9 cellular contexts compared by ENCODE assay signal in the genomic region with DNA sequence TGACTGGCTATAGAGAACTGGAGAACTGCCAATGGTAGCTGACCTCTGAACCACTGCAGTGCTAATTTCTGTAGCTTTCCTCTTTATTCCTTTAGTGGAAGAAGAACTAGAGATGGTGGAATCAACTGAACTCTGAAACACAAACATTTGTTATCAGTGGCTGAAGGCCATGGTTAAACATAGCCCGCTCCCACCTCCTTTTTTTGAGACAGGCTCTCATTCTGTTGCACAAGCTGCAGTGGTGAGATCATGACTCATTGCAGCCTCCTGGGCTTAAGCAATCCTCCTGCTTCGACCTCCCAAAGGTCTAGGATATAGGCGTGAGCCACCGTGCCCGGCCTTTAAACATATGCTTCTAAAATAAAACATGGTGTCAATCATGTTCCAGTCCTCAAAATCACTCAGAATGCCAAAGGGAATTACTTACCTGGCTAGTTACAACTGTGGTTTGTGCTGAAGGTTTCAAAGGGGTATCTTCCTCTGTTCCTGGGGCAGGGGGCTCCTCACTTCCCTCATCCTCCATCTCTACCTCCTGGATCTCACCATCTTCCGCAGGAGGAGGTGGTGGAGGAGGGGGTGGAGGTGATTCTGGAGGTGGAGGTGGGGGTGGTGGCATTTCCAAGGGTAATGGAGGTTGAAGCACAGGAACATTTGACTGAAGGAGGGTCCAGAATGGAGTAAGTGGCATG. TPM values are rescaled to one million over a fixed set of nuclear protein-coding genes. Genes with fewer than 3 reads are reported as not detected.
DNase-seq lines count a peak whose midpoint lies in the region; ATAC-seq, FAIRE-seq and TF ChIP-seq lines count a peak whose summit lies in the region.
"Had no signal": no experiment of that assay in that cellular context is flagged by ENCODE, and none has a peak within 500 bp of the region (broad histone marks: within the 10 kb centered on the region; RNA-seq: fewer than 3 reads in every experiment).

No MANE protein-coding gene starts in this region.

- peaks cover 44% of the 10 kb centered on the region for H3K36me3 Mint-ChIP-seq in mesothelial cell of epicardium

- no peak overlapping the region for H3K4me3 Mint-ChIP-seq in mesothelial cell of epicardium

- no peak overlapping the region for H3K4me3 ChIP-seq in AG10803 (ENCODE audit: low read length)
- no peak overlapping the region for H3K4me3 ChIP-seq in MG63
- H3K4me3 ChIP-seq in cardiac fibroblast (replicated peaks in 1 of 2; ENCODE audit: low read depth in 2 of 2, low read length in 2 of 2) = no peak overlapping the region
- H3K4me3 ChIP-seq in kidney (ENCODE audit: low read length in 2 of 2) = no peak overlapping the region

- H3K4me1 Mint-ChIP-seq in mesothelial cell of epicardium = no peaks in the 10 kb centered on the region

- FAIRE-seq in kidney (lab: Jason Lieb, UNC) = no peak

- H3K9me3 ChIP-seq in MG63 = no peaks in the 10 kb centered on the region
- H3K9me3 ChIP-seq in kidney (ENCODE audit: control insufficient read depth in 1 of 2, low read length in 2 of 2) = no peaks in the 10 kb centered on the region

- no peaks in the 10 kb centered on the region for H3K4me1 ChIP-seq in kidney (ENCODE audit: control insufficient read depth in 1 of 2, insufficient read depth in 1 of 2, low read depth in 1 of 2, low read length in 2 of 2)

- H3K36me3 ChIP-seq in MG63 = peaks cover 93% of the 10 kb centered on the region
- peaks cover 41% of the 10 kb centered on the region in 2 donors for H3K36me3 ChIP-seq in kidney (ENCODE audit: control insufficient read depth in 1 of 2, insufficient read depth in 2 of 2, low read length in 2 of 2)

- H3K9me3 Mint-ChIP-seq in mesothelial cell of epicardium = no peaks in the 10 kb centered on the region

- TF ChIP-seq CTCF in AG10803 (conservative IDR thresholded peaks at IDR 0.05; ENCODE audit: low read length) (no peak), cardiac fibroblast (IDR thresholded peaks at IDR 0.05; ENCODE audit: low read depth, low read length) (no peak), mesothelial cell of epicardium (IDR thresholded peaks at IDR 0.05; ENCODE audit: unreplicated experiment) (no peak), kidney (IDR thresholded peaks at IDR 0.05; ENCODE audit: borderline replicate concordance, extremely low read depth, insufficient read depth) (no peak)

- intact Hi-C loops in kidney (cut with DNase I) = no loop called here

- H3K27ac Mint-ChIP-seq in mesothelial cell of epicardium = peak overlapping the region; percentile 44

- H3K27me3 Mint-ChIP-seq in mesothelial cell of epicardium (ENCODE audit: low read depth) = no peaks in the 10 kb centered on the region

- no peaks in the 10 kb centered on the region for H3K27me3 ChIP-seq in MG63

- H3K27ac ChIP-seq in kidney (ENCODE audit: low read depth in 2 of 2, low read length in 2 of 2) = no peak overlapping the region

- DNase-seq in AG10803 (ENCODE audit: low read depth) (peak; percentile 42), MG63 (peak; percentile 32), cardiac fibroblast (ENCODE audit: low read depth in 2 of 2) (peak; percentile 79 to 86), mesothelial cell of epicardium (ENCODE audit: low spot score in 2 of 2, unreplicated experiment in 2 of 2) (no peak), activated gamma-delta T cell treated with Interleukin-2 at 50 U/mL for 16 hours (no peak), KG1 (lab: John Stamatoyannopoulos, UW) (no peak), kidney (no peak)
- DNase-seq: SW 1271 had no signal

- no peak overlapping the region for H3K9ac ChIP-seq in kidney (ENCODE audit: low read length in 2 of 2)

- no peak for ATAC-seq in HG03108 (IDR thresholded peaks at IDR 0.05; ENCODE audit: unreplicated experiment)

RNA-seq across cellular contexts. Expression of a gene that starts 9.0 kb away (rescaled TPM):
- not detected in 2 replicates for total RNA-seq in MG63 (2014; rRNA removed; shearing (Covaris generic); ENCODE audit: low replicate concordance)
- total RNA-seq in mesothelial cell of epicardium (3.5 to 4.6 TPM (median 3.9 TPM) in 3 replicates), kidney (5.6 TPM)
- polyA plus RNA-seq in kidney (ENCODE audit: insufficient read depth, low read depth, low replicate concordance) = 2.1 TPM

RNA-seq across cellular contexts. Expression of a gene that starts 43.0 kb away (rescaled TPM):
- total RNA-seq in MG63 (2014; rRNA removed; shearing (Covaris generic); ENCODE audit: low replicate concordance) = 36.8 and 45.1 TPM in 2 replicates
- total RNA-seq in mesothelial cell of epicardium (167 to 168 TPM (median 167 TPM) in 3 replicates), kidney (101 TPM)
- 13.1 TPM for polyA plus RNA-seq in kidney (ENCODE audit: insufficient read depth, low read depth, low replicate concordance)

Comparison
In these comparisons a context has a peak if more than half of its experiments do, and no peak if none do; other contexts are left out.
1. DNase-seq: peak in AG10803 (single experiment), MG63 (single experiment) and cardiac fibroblast (2 of 2); none in mesothelial cell of epicardium (0 of 2), activated gamma-delta T cell treated with Interleukin-2 at 50 U/mL for 16 hours (single experiment), KG1 (single experiment) and kidney (single experiment).